1 cellular context compared by ENCODE assay signal in genomic region chr1:28646040-28646439, GRCh38.
TF ChIP-seq lines count a peak whose summit lies in the region.

No MANE protein-coding gene starts in this region.

TF ChIP-seq in WTC11, 78 proteins besides CTCF, POLR2A, EP300 and RAD21 (continued from another document):
- TF ChIP-seq HMGXB4 (CRISPR knock-in tag; IDR thresholded peaks at IDR 0.05) (no peak), ZNF232 (CRISPR knock-in tag; IDR thresholded peaks at IDR 0.05) (no peak), STAT6 (CRISPR knock-in tag; conservative IDR thresholded peaks at IDR 0.05; ENCODE audit: low read depth) (no peak), ZNF138 (CRISPR knock-in tag; conservative IDR thresholded peaks at IDR 0.05) (no peak), ATF1 (CRISPR knock-in tag; IDR thresholded peaks at IDR 0.05) (no peak)
